Comparison of ENCODE assay signal across 24 cellular contexts in genomic region chr5:120544043-120544442, GRCh38.
"Had no signal": no experiment of that assay in that cellular context is flagged by ENCODE, and none has a peak within 500 bp of the region (broad histone marks: within the 10 kb centered on the region; RNA-seq: fewer than 3 reads in every experiment).

No MANE protein-coding gene starts in this region.

- H3K4me3 ChIP-seq: cardiac muscle cell, pancreas, right lobe of liver, tibial artery had no signal

- H3K27me3 ChIP-seq: cardiac muscle cell, pancreas, tibial artery had no signal

- H3K27ac ChIP-seq: cardiac muscle cell, pancreas, right lobe of liver, tibial artery, WERI-Rb-1 had no signal

- ATAC-seq: activated CD8-positive, alpha-beta memory T cell treated with anti-CD3 and anti-CD28 coated beads, Interleukin-2, amount 10 ng/mL, durations not matched to agents 7 days and 5 days; activated CD8-positive, alpha-beta T cell treated with anti-CD3 and anti-CD28 coated beads for 36 hours; activated naive CD8-positive, alpha-beta T cell treated with anti-CD3 and anti-CD28 coated beads, Interleukin-2, amount 50 U/mL, for 24 hours; left ventricle myocardium superior; natural killer cell treated with Interleukin-12 subunit alpha and Interleukin-12 subunit beta and Interleukin-15 and Interleukin-18, amount 100 ng/mL, for 72 hours; pancreas; right lobe of liver; stimulated activated effector memory CD8-positive, alpha-beta T cell treated with anti-CD3 and anti-CD28 coated beads, Interleukin-12 subunit alpha, Interleukin-12 subunit beta, amount 100 ng/mL, for 72 hours; stimulated activated naive CD8-positive, alpha-beta T cell treated with anti-CD3 and anti-CD28 coated beads, Interleukin-15, amount 100 ng/mL, for 72 hours; T-cell had no signal

- H3K9me3 ChIP-seq: pancreas, right lobe of liver, tibial artery had no signal

- DNase-seq: activated CD4-positive, alpha-beta T cell treated with anti-CD3 and anti-CD28 coated beads, Interleukin-2, amount 10 ng/mL, durations not matched to agents 7 days and 5 days; activated CD4-positive, CD25-positive, alpha-beta regulatory T cell treated with anti-CD3 and anti-CD28 coated beads, Interleukin-2, amount 50 U/mL, for 72 hours; activated CD8-positive, alpha-beta memory T cell treated with anti-CD3 and anti-CD28 coated beads, Interleukin-2, amount 10 ng/mL, durations not matched to agents 7 days and 5 days; activated CD8-positive, alpha-beta T cell treated with anti-CD3 and anti-CD28 coated beads for 36 hours; activated effector memory CD4-positive, alpha-beta T cell treated with anti-CD3 and anti-CD28 coated beads, Interleukin-2, amount 50 U/mL, for 16 hours; activated naive CD4-positive, alpha-beta T cell treated with anti-CD3 and anti-CD28 coated beads, Interleukin-2, amount 50 U/mL, for 16 hours; activated naive CD8-positive, alpha-beta T cell treated with anti-CD3 and anti-CD28 coated beads, Interleukin-2, amount 50 U/mL, for 24 hours; activated T-cell treated with anti-CD3 and anti-CD28 coated beads for 4 hours; dermis blood vessel endothelial cell; effector CD8-positive, alpha-beta T cell; erythroblast; left ventricle myocardium superior; mammary epithelial cell; pancreas; right lobe of liver; small intestine; stimulated activated CD4-positive, alpha-beta T cell treated with anti-CD3 and anti-CD28 coated beads, Interleukin-2, amount 100 ng/mL, for 24 hours; stimulated activated naive CD8-positive, alpha-beta T cell treated with anti-CD3 and anti-CD28 coated beads, Interleukin-15, amount 100 ng/mL, for 72 hours; T-cell; tibial artery; WERI-Rb-1 had no signal

- H3K36me3 ChIP-seq: cardiac muscle cell, pancreas, right lobe of liver, tibial artery, WERI-Rb-1 had no signal

- H3K4me1 ChIP-seq: pancreas, right lobe of liver had no signal
